ENCODE assay signal across 1 cellular context in genomic region chr14:54818201-54819133, GRCh38.
A peak's percentile ranks its signal among the peaks of the same experiment; 100 is the strongest.
TF ChIP-seq lines count a peak whose summit lies in the region.

No MANE protein-coding gene starts in this region.

TF ChIP-seq in K562, 482 proteins besides CTCF, POLR2A, EP300 and RAD21 (continued from another document):
- TF ChIP-seq MLLT1 (IDR thresholded peaks at IDR 0.05) (peak in 1 of 2 experiments; percentile 78; a peak in 2 of 4 replicates), ATF7 (IDR thresholded peaks at IDR 0.05) (0 out of 2 replicates have a peak, but pooled peaks have one; percentile 23), FOS (IDR thresholded peaks at IDR 0.05; ENCODE audit: extremely low read depth, insufficient read length) (peak; percentile 13), NR4A1 (CRISPR knock-in tag; IDR thresholded peaks at IDR 0.05) (no peak), NR4A1 (tag; IDR thresholded peaks at IDR 0.05) (no peak), NRF1 (conservative IDR thresholded peaks at IDR 0.05 in 1 of 2, IDR thresholded peaks at IDR 0.05 in 1 of 2) (peak; percentile 47 to 59; a peak in 3 of 4 replicates), CREM (IDR thresholded peaks at IDR 0.05; ENCODE audit: low read depth) (0 out of 2 replicates have a peak, but pooled peaks have one; percentile 25), SREBF2 (CRISPR knock-in tag; IDR thresholded peaks at IDR 0.05) (no peak), JUND (IDR thresholded peaks at IDR 0.05; ENCODE audit: borderline replicate concordance, low read depth, low read length) (peak; percentile 87), JUND (tag; IDR thresholded peaks at IDR 0.05; ENCODE audit: borderline replicate concordance, low read depth, low read length) (peak; percentile 72; the same call in 1 of the 3 replicates), ZBTB17 (CRISPR knock-in tag; IDR thresholded peaks at IDR 0.05) (peak; percentile 78; the same call in 1 of the 2 replicates), TEAD4 (IDR thresholded peaks at IDR 0.05; ENCODE audit: low read length) (peak; percentile 24; the same call in 1 of the 2 replicates), TEAD4 (CRISPR knock-in tag; IDR thresholded peaks at IDR 0.05; ENCODE audit: borderline replicate concordance) (no peak), RFX1 (IDR thresholded peaks at IDR 0.05) (peak; percentile 15; the same call in 1 of the 2 replicates), NFE2 (IDR thresholded peaks at IDR 0.05; ENCODE audit: low read depth) (peak; percentile 59), FOSL1 (tag; conservative IDR thresholded peaks at IDR 0.05) (peak; percentile 87), CTBP1 (IDR thresholded peaks at IDR 0.05; ENCODE audit: borderline replicate concordance) (peak; percentile 44; the same call in 1 of the 2 replicates), KDM1A (IDR thresholded peaks at IDR 0.05) (peak; percentile 38 to 51; a peak in 1 of 4 replicates), JUN (IDR thresholded peaks at IDR 0.05; ENCODE audit: borderline replicate concordance, low read depth, low read length) (peak; percentile 69; the same call in 1 of the 2 replicates), JUN (CRISPR knock-in tag; IDR thresholded peaks at IDR 0.05; ENCODE audit: borderline replicate concordance) (no peak)
- TF ChIP-seq, protein P1, sequence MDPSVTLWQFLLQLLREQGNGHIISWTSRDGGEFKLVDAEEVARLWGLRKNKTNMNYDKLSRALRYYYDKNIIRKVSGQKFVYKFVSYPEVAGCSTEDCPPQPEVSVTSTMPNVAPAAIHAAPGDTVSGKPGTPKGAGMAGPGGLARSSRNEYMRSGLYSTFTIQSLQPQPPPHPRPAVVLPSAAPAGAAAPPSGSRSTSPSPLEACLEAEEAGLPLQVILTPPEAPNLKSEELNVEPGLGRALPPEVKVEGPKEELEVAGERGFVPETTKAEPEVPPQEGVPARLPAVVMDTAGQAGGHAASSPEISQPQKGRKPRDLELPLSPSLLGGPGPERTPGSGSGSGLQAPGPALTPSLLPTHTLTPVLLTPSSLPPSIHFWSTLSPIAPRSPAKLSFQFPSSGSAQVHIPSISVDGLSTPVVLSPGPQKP (CRISPR knock-in tag; IDR thresholded peaks at IDR 0.05): no peak
TF ChIP-seq in K562: peak in this region for 19.
